12 cellular contexts compared by ENCODE assay signal in genomic region chr11:122751298-122752070, GRCh38.
DNase-seq lines count a peak whose midpoint lies in the region; ATAC-seq, FAIRE-seq and TF ChIP-seq lines count a peak whose summit lies in the region.
"Had no signal": no experiment of that assay in that cellular context is flagged by ENCODE, and none has a peak within 500 bp of the region (broad histone marks: within the 10 kb centered on the region; RNA-seq: fewer than 3 reads in every experiment).

No MANE protein-coding gene starts in this region.

- H3K27ac Mint-ChIP-seq in stimulated activated naive CD8-positive, alpha-beta T cell treated with anti-CD3 and anti-CD28 coated beads, Interleukin-15, Interleukin-2, amounts not matched to agents 100 ng/mL and 50 ng/mL, for 24 hours: peak overlapping the region; percentile 45
- peak overlapping the region; percentile 59 for H3K27ac Mint-ChIP-seq in dendritic cell treated with granulocyte-macrophage colony-stimulating factor and Interleukin-4, amounts not matched to agents 40 ng/mL and 50 ng/mL, for 4 days
- H3K27ac Mint-ChIP-seq: B cell had no signal

- H3K36me3 Mint-ChIP-seq in stimulated activated naive CD8-positive, alpha-beta T cell treated with anti-CD3 and anti-CD28 coated beads, Interleukin-15, Interleukin-2, amounts not matched to agents 100 ng/mL and 50 ng/mL, for 24 hours (ENCODE audit: low read depth): peaks cover 19% of the 10 kb centered on the region
- H3K36me3 Mint-ChIP-seq in dendritic cell treated with granulocyte-macrophage colony-stimulating factor and Interleukin-4, amounts not matched to agents 40 ng/mL and 50 ng/mL, for 4 days (ENCODE audit: low read depth): no peaks in the 10 kb centered on the region

- intact Hi-C loops in dendritic cell treated with granulocyte-macrophage colony-stimulating factor and Interleukin-4, amounts not matched to agents 40 ng/mL and 50 ng/mL, for 4 days (cut with micrococcal nuclease): loop anchor here (5.0 kb wide), 1 partner anchor 34 kb away; no protein-coding TSS in a partner anchor
- intact Hi-C loops in kidney (cut with DNase I): no loop called here

- H3K4me1 Mint-ChIP-seq in stimulated activated naive CD8-positive, alpha-beta T cell treated with anti-CD3 and anti-CD28 coated beads, Interleukin-15, Interleukin-2, amounts not matched to agents 100 ng/mL and 50 ng/mL, for 24 hours (ENCODE audit: low read depth): peaks cover 59% of the 10 kb centered on the region
- H3K4me1 Mint-ChIP-seq in dendritic cell treated with granulocyte-macrophage colony-stimulating factor and Interleukin-4, amounts not matched to agents 40 ng/mL and 50 ng/mL, for 4 days (ENCODE audit: low read depth): peaks cover 71% of the 10 kb centered on the region

- no peak overlapping the region for H3K4me3 ChIP-seq in kidney (ENCODE audit: low read length in 2 of 2)
- H3K4me3 ChIP-seq: SJCRH30, skin epidermis had no signal

- H3K27me3 Mint-ChIP-seq in stimulated activated naive CD8-positive, alpha-beta T cell treated with anti-CD3 and anti-CD28 coated beads, Interleukin-15, Interleukin-2, amounts not matched to agents 100 ng/mL and 50 ng/mL, for 24 hours: no peaks in the 10 kb centered on the region
- no peaks in the 10 kb centered on the region for H3K27me3 Mint-ChIP-seq in dendritic cell treated with granulocyte-macrophage colony-stimulating factor and Interleukin-4, amounts not matched to agents 40 ng/mL and 50 ng/mL, for 4 days

- no peak overlapping the region for H3K4me3 Mint-ChIP-seq in stimulated activated naive CD8-positive, alpha-beta T cell treated with anti-CD3 and anti-CD28 coated beads, Interleukin-15, Interleukin-2, amounts not matched to agents 100 ng/mL and 50 ng/mL, for 24 hours
- no peak overlapping the region for H3K4me3 Mint-ChIP-seq in dendritic cell treated with granulocyte-macrophage colony-stimulating factor and Interleukin-4, amounts not matched to agents 40 ng/mL and 50 ng/mL, for 4 days
- H3K4me3 Mint-ChIP-seq: B cell had no signal

- no peak for DNase-seq in stimulated activated naive CD8-positive, alpha-beta T cell treated with anti-CD3 and anti-CD28 coated beads, Interleukin-15, Interleukin-2, amounts not matched to agents 100 U/mL and 50 U/mL, for 24 hours
- DNase-seq in NCI-H2227 (lab: John Stamatoyannopoulos, UW; ENCODE audit: unreplicated experiment): peak; percentile 56
- no peak for DNase-seq in kidney
- no peak for DNase-seq in NCI-H524 treated with DMSO at 0.1 percent for 48 hours (lab: John Stamatoyannopoulos, UW)
- no peak for DNase-seq in KG1 (lab: John Stamatoyannopoulos, UW)
- DNase-seq: activated naive CD4-positive, alpha-beta T cell had no signal

- no peak for FAIRE-seq in kidney (lab: Jason Lieb, UNC)

- no peak for ATAC-seq in stimulated activated naive CD8-positive, alpha-beta T cell treated with anti-CD3 and anti-CD28 coated beads, Interleukin-15, Interleukin-2, amounts not matched to agents 100 U/mL and 50 U/mL, for 24 hours
- no peak for ATAC-seq in GM21723 (IDR thresholded peaks at IDR 0.05; ENCODE audit: unreplicated experiment)

- TF ChIP-seq CTCF in kidney (IDR thresholded peaks at IDR 0.05; ENCODE audit: borderline replicate concordance, extremely low read depth, insufficient read depth): no peak

- H3K9me3 ChIP-seq in kidney (ENCODE audit: control insufficient read depth in 1 of 2, low read length in 2 of 2): no peaks in the 10 kb centered on the region
- H3K9me3 ChIP-seq: SJCRH30 had no signal

- H3K9ac ChIP-seq in kidney (ENCODE audit: low read length in 2 of 2): no peak overlapping the region

- H3K9me3 Mint-ChIP-seq in stimulated activated naive CD8-positive, alpha-beta T cell treated with anti-CD3 and anti-CD28 coated beads, Interleukin-15, Interleukin-2, amounts not matched to agents 100 ng/mL and 50 ng/mL, for 24 hours: peaks cover 2% of the 10 kb centered on the region
- H3K9me3 Mint-ChIP-seq in dendritic cell treated with granulocyte-macrophage colony-stimulating factor and Interleukin-4, amounts not matched to agents 40 ng/mL and 50 ng/mL, for 4 days: no peaks in the 10 kb centered on the region

- no peaks in the 10 kb centered on the region for H3K36me3 ChIP-seq in kidney (ENCODE audit: control insufficient read depth in 1 of 2, insufficient read depth in 2 of 2, low read length in 2 of 2)
- H3K36me3 ChIP-seq: SJCRH30 had no signal

- H3K27ac ChIP-seq in kidney (ENCODE audit: low read depth in 2 of 2, low read length in 2 of 2): no peak overlapping the region
- H3K27ac ChIP-seq: SJCRH30, skin epidermis had no signal

- H3K4me1 ChIP-seq in kidney (ENCODE audit: control insufficient read depth in 1 of 2, insufficient read depth in 1 of 2, low read depth in 1 of 2, low read length in 2 of 2): peaks cover 0 to 2% of the 10 kb centered on the region in 2 donors
- H3K4me1 ChIP-seq: SJCRH30 had no signal
